In the genomic region with DNA sequence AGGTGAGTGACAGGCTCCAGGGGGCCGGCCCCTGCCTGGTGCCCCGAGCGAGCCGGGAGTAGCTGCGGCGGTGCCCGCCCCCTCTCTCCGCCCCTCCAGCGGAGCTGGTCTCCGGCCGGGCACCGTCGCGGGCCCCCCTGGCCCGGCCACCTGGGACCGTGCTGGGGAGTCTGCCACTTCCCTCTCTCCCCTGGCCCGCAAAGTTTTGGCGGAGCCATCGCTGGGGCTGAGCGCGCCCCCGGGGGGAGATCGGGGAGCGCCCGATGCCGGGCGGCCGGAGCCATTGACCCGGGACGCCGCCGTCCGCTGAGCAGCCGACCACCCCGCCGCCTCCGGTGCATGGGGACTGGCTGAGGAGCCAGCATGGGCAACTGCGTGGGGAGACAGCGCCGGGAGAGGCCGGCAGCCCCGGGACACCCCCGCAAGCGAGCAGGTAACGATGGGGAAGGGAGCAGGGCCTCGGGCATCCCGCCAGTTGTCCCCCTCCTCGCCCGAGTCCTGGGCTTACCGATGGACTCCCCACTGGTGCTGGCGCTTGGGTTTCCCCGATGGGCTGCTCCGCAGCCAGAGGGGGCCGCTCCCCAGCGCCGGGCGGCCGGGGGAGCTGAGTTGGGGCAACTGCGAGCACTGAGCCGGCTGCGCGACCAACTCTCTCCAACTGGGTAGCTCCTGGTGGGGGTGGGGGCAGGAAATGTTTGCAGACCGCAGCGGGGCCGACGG, we compare ENCODE assay signal across 1 cellular context.
TF ChIP-seq lines count a peak whose summit lies in the region.

A gene with protein sequence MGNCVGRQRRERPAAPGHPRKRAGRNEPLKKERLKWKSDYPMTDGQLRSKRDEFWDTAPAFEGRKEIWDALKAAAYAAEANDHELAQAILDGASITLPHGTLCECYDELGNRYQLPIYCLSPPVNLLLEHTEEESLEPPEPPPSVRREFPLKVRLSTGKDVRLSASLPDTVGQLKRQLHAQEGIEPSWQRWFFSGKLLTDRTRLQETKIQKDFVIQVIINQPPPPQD (plus strand): TSS at position 84 of the 720 bp plus-strand sequence. CDS start 280 bp downstream, at position 364.

TF ChIP-seq in neural cell, 6 proteins besides CTCF, POLR2A, EP300 and RAD21 (continued from another document):
- TF ChIP-seq, protein P1, sequence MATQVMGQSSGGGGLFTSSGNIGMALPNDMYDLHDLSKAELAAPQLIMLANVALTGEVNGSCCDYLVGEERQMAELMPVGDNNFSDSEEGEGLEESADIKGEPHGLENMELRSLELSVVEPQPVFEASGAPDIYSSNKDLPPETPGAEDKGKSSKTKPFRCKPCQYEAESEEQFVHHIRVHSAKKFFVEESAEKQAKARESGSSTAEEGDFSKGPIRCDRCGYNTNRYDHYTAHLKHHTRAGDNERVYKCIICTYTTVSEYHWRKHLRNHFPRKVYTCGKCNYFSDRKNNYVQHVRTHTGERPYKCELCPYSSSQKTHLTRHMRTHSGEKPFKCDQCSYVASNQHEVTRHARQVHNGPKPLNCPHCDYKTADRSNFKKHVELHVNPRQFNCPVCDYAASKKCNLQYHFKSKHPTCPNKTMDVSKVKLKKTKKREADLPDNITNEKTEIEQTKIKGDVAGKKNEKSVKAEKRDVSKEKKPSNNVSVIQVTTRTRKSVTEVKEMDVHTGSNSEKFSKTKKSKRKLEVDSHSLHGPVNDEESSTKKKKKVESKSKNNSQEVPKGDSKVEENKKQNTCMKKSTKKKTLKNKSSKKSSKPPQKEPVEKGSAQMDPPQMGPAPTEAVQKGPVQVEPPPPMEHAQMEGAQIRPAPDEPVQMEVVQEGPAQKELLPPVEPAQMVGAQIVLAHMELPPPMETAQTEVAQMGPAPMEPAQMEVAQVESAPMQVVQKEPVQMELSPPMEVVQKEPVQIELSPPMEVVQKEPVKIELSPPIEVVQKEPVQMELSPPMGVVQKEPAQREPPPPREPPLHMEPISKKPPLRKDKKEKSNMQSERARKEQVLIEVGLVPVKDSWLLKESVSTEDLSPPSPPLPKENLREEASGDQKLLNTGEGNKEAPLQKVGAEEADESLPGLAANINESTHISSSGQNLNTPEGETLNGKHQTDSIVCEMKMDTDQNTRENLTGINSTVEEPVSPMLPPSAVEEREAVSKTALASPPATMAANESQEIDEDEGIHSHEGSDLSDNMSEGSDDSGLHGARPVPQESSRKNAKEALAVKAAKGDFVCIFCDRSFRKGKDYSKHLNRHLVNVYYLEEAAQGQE (IDR thresholded peaks at IDR 0.05; ENCODE audit: borderline replicate concordance) = no peak
TF ChIP-seq in neural cell: peak in this region for 1.
